In genomic region chr12:109529618-109530300, GRCh38 we compare ENCODE assay signal across 1 cellular context.
TF ChIP-seq lines count a peak whose summit lies in the region.

No MANE protein-coding gene starts in this region.

TF ChIP-seq in GM23338, 12 proteins besides CTCF, POLR2A, EP300 and RAD21 (continued from another document):
- no peak for TF ChIP-seq REST (IDR thresholded peaks at IDR 0.05; ENCODE audit: unreplicated experiment)
- TF ChIP-seq JUNB (IDR thresholded peaks at IDR 0.05; ENCODE audit: unreplicated experiment) = no peak
- TF ChIP-seq EZH2phosphoT487 (IDR thresholded peaks at IDR 0.05; ENCODE audit: unreplicated experiment) = no peak
- TF ChIP-seq ZNF462 (CRISPR knock-in tag; IDR thresholded peaks at IDR 0.05) = no peak
- no peak for TF ChIP-seq STAT1 (IDR thresholded peaks at IDR 0.05; ENCODE audit: unreplicated experiment)
